In the genomic region with DNA sequence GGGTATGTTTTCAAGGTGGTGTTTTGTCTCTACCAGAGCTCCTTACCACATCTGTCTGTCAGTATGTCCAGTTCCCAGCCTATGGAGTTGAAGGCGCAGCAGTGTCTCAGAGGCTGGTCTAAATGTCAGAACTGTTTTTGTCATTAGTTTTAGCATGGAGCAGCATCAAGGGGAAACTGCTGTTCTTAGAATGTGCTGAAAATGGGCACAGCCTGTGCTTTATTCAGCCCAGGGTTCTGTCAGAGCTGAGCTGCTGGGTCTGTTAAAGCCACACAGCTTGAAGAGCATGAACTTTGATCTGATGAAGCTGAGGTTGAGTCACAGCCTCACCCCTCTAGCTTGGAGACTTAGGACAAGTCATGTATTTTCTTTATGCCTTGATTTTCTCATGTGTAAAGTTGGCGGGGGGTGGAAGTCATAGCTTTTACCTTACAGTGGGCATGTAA, we compare ENCODE assay signal across 11 cellular contexts.
DNase-seq lines count a peak whose midpoint lies in the region; ATAC-seq and TF ChIP-seq lines count a peak whose summit lies in the region.
"Had no signal": no experiment of that assay in that cellular context is flagged by ENCODE, and none has a peak within 500 bp of the region (broad histone marks: within the 10 kb centered on the region; RNA-seq: fewer than 3 reads in every experiment).

No MANE protein-coding gene starts in this region.

- 94 to 100% methylated on average over 1 to 2 of the region's 2 CpGs for WGBS in transverse colon (ENCODE audit: low coverage in 1 of 2), 2 donors
- 85 to 95% (median 92%) methylated on average over 2 of the region's 2 CpGs for WGBS in adrenal gland, 4 donors

- POLR2A ChIA-PET in MCF 10A (lab: Yijun Ruan, JAX) = interaction anchor here (1.1 to 2.0 kb wide), 3 partner anchors 18 to 238 kb away, joined by 3 to 4 read pairs (median 3); no protein-coding TSS in a partner anchor

- peaks cover 67% of the 10 kb centered on the region for H3K27me3 Mint-ChIP-seq in MCF 10A (ENCODE audit: insufficient read depth, unreplicated experiment)

- H3K4me3 Mint-ChIP-seq in MCF 10A (ENCODE audit: unreplicated experiment) = no peak overlapping the region

- intact Hi-C loops in MCF 10A (cut with micrococcal nuclease) (loop anchor here (1.0 kb wide), 1 partner anchor 213 kb away; no protein-coding TSS in a partner anchor), breast epithelium (cut with DNase I; ENCODE audit: low total_unique reads) (no loop called here), transverse colon (cut with DNase I; ENCODE audit: low total_unique reads) (no loop called here), adrenal gland (cut with DNase I) (no loop called here), cardiac septum (cut with DNase I) (loop anchor here (5.0 kb wide), 1 partner anchor 36 kb away; no protein-coding TSS in a partner anchor)

- DNase-seq in MCF 10A (ENCODE audit: unreplicated experiment) (peak; percentile 64), breast epithelium (ENCODE audit: low spot score in 2 of 2) (no peak), epithelial cell of prostate (ENCODE audit: low read depth, low spot score) (peak; percentile 22), transverse colon (peak; percentile 25), adrenal gland (no peak), cardiac septum (ENCODE audit: low spot score) (no peak)
- DNase-seq: NCI-H526 treated with DMSO at 0.1 percent for 48 hours had no signal

- no peak for TF ChIP-seq EP300 in transverse colon (IDR thresholded peaks at IDR 0.05; ENCODE audit: low read depth)

- TF ChIP-seq CTCF in MCF 10A (IDR thresholded peaks at IDR 0.05; ENCODE audit: unreplicated experiment) (no peak), breast epithelium (IDR thresholded peaks at IDR 0.05) (no peak), VCaP (conservative IDR thresholded peaks at IDR 0.05) (no peak), transverse colon (IDR thresholded peaks at IDR 0.05) (no peak), adrenal gland (IDR thresholded peaks at IDR 0.05) (no peak)

- in situ Hi-C loops in transverse colon (cut with MboI; ENCODE audit: low pct_ligation_motif_present in 1 of 4, low pct_unique_long_range_greater_than_20kb in 1 of 4, low sequenced_read_pairs in 3 of 4) = no loop called here

- CTCF ChIA-PET in MCF 10A (lab: Yijun Ruan, JAX) = interaction anchor here (0.6 to 1.8 kb wide), 7 partner anchors 11 to 211 kb away, joined by 3 to 12 read pairs (median 4); no protein-coding TSS in a partner anchor

- no TSS peak for BruUV-seq in MCF 10A (replicated peaks; lab: Mats Ljungman, UMichigan)

- no peak overlapping the region for H3K27ac ChIP-seq in breast epithelium
- peak overlapping the region; percentile 16; the same call in 1 of the 2 replicates for H3K27ac ChIP-seq in VCaP
- H3K27ac ChIP-seq in epithelial cell of prostate = peak overlapping the region; percentile 75
- peak overlapping the region; percentile 42 to 64 (median 59) for H3K27ac ChIP-seq in transverse colon
- H3K27ac ChIP-seq in adrenal gland = peak overlapping the region in 1 of 5 donors; percentile 61
- H3K27ac ChIP-seq: gastroesophageal sphincter, neutrophil had no signal

- no peaks in the 10 kb centered on the region for H3K4me1 ChIP-seq in breast epithelium
- H3K4me1 ChIP-seq in transverse colon = peaks cover 16 to 48% (median 23%) of the 10 kb centered on the region in 4 donors
- peaks cover 0 to 22% of the 10 kb centered on the region in 2 donors for H3K4me1 ChIP-seq in adrenal gland (replicated peaks in 1 of 2)

- peaks cover 6% of the 10 kb centered on the region for H3K36me3 Mint-ChIP-seq in MCF 10A (ENCODE audit: insufficient read depth, unreplicated experiment)

- H3K36me3 ChIP-seq in breast epithelium (no peaks in the 10 kb centered on the region), transverse colon (no peaks in the 10 kb centered on the region), adrenal gland (replicated peaks in 1 of 2) (no peaks in the 10 kb centered on the region)
- H3K36me3 ChIP-seq: gastroesophageal sphincter, neutrophil had no signal

- H3K27me3 ChIP-seq in breast epithelium (no peaks in the 10 kb centered on the region), transverse colon (no peaks in the 10 kb centered on the region), adrenal gland (no peaks in the 10 kb centered on the region)
- H3K27me3 ChIP-seq: gastroesophageal sphincter had no signal

- H3K27ac Mint-ChIP-seq in MCF 10A (ENCODE audit: low read depth, unreplicated experiment) = no peak overlapping the region

- TF ChIP-seq POLR2A in breast epithelium (IDR thresholded peaks at IDR 0.05) (no peak), transverse colon (IDR thresholded peaks at IDR 0.05) (no peak), adrenal gland (IDR thresholded peaks at IDR 0.05) (no peak)

- no peak for ATAC-seq in HG03439 (IDR thresholded peaks at IDR 0.05; ENCODE audit: unreplicated experiment)
- ATAC-seq: gastroesophageal sphincter had no signal

- H3K9me3 ChIP-seq in breast epithelium (no peaks in the 10 kb centered on the region), transverse colon (no peaks in the 10 kb centered on the region), adrenal gland (replicated peaks in 1 of 3) (no peaks in the 10 kb centered on the region)
- H3K9me3 ChIP-seq: neutrophil had no signal

- H3K9me3 Mint-ChIP-seq in MCF 10A (ENCODE audit: unreplicated experiment) = peaks cover 8% of the 10 kb centered on the region

- peaks cover 37% of the 10 kb centered on the region for H3K4me1 Mint-ChIP-seq in MCF 10A (ENCODE audit: insufficient read depth, unreplicated experiment)

- H3K4me3 ChIP-seq in breast epithelium (no peak overlapping the region), transverse colon (no peak overlapping the region), adrenal gland (no peak overlapping the region)
- H3K4me3 ChIP-seq: gastroesophageal sphincter had no signal

Comparison
In these comparisons a context has a peak if more than half of its experiments do, and no peak if none do; other contexts are left out.
1. DNase-seq: peak in MCF 10A (single experiment), epithelial cell of prostate (single experiment) and transverse colon (single experiment); none in breast epithelium (0 of 2), adrenal gland (0 of 7) and cardiac septum (single experiment).
2. intact Hi-C loops: an anchor here in MCF 10A (1.0 kb wide) and cardiac septum (5.0 kb wide); none called in breast epithelium, transverse colon and adrenal gland.
3. H3K27ac ChIP-seq: peak in VCaP (single experiment), epithelial cell of prostate (single experiment) and transverse colon (4 of 4); none in breast epithelium (0 of 2).